26 cellular contexts compared by ENCODE assay signal in genomic region chr3:61601831-61602230, GRCh38. TPM values are rescaled to one million over a fixed set of nuclear protein-coding genes. Genes with fewer than 3 reads are reported as not detected.
DNase-seq lines count a peak whose midpoint lies in the region; ATAC-seq, FAIRE-seq and TF ChIP-seq lines count a peak whose summit lies in the region.
"Had no signal": no experiment of that assay in that cellular context is flagged by ENCODE, and none has a peak within 500 bp of the region (broad histone marks: within the 10 kb centered on the region; RNA-seq: fewer than 3 reads in every experiment).

No MANE protein-coding gene starts in this region.

- intact Hi-C loops in right cardiac atrium (cut with DNase I) (no loop called here), gastrocnemius medialis (cut with DNase I; ENCODE audit: low total_unique reads) (no loop called here)

- DNase-seq in GM03348 (ENCODE audit: low spot score) (peak; percentile 35), fibroblast of mammary gland (ENCODE audit: low read depth) (peak; percentile 74), right cardiac atrium (peak in 2 of 3 donors; percentile 34 to 64), gastrocnemius medialis (peak; percentile 23 to 56), frontal cortex (ENCODE audit: low spot score in 2 of 2) (no peak), NCI-H2029 (lab: John Stamatoyannopoulos, UW) (no peak), SW 1271 (lab: John Stamatoyannopoulos, UW) (no peak), activated T-cell treated with anti-CD3 and anti-CD28 coated beads for 4 hours (no peak)
- DNase-seq: activated CD4-positive, alpha-beta T cell treated with anti-CD3 and anti-CD28 coated beads, Interleukin-2, amount 10 ng/mL, durations not matched to agents 7 days and 5 days; activated CD8-positive, alpha-beta memory T cell treated with anti-CD3 and anti-CD28 coated beads, Interleukin-2, amount 10 ng/mL, durations not matched to agents 7 days and 5 days; cerebellar nuclear complex; DMS 273 treated with DMSO at 0.1 percent for 48 hours; dorsolateral prefrontal cortex; foreskin keratinocyte; naive B cell; NCI-H1105 treated with DMSO at 0.1 percent for 48 hours; spleen; stimulated activated CD4-positive, alpha-beta T cell treated with anti-CD3 and anti-CD28 coated beads, Interleukin-2, amount 100 ng/mL, for 48 hours had no signal

- in situ Hi-C loops in gastrocnemius medialis (cut with MboI; ENCODE audit: low sequenced_read_pairs in 4 of 4), result no loop called here

- FAIRE-seq in frontal cortex (lab: Jason Lieb, UNC), result no peak
- FAIRE-seq: astrocyte, urothelium cell line had no signal

- H3K27me3 ChIP-seq in right cardiac atrium (ENCODE audit: control insufficient read depth, insufficient read depth), result no peaks in the 10 kb centered on the region
- no peaks in the 10 kb centered on the region for H3K27me3 ChIP-seq in gastrocnemius medialis
- H3K27me3 ChIP-seq: dorsolateral prefrontal cortex, foreskin keratinocyte, spleen had no signal

- no peak for TF ChIP-seq POLR2A in gastrocnemius medialis (IDR thresholded peaks at IDR 0.05)

- H3K27ac ChIP-seq in right cardiac atrium (ENCODE audit: low read length) (no peak overlapping the region), gastrocnemius medialis (no peak overlapping the region)
- H3K27ac ChIP-seq: dorsolateral prefrontal cortex, foreskin keratinocyte, prostate gland, RWPE1, spleen, VCaP had no signal

- TF ChIP-seq CTCF in fibroblast of mammary gland (conservative IDR thresholded peaks at IDR 0.05; ENCODE audit: control insufficient read depth, insufficient read depth, low read depth, low read length) (no peak), gastrocnemius medialis (IDR thresholded peaks at IDR 0.05 in 4 of 5, conservative IDR thresholded peaks at IDR 0.05 in 1 of 5) (no peak)

- H3K4me3 ChIP-seq in fibroblast of mammary gland (ENCODE audit: control insufficient read depth, low read depth, low read length) (no peak overlapping the region), right cardiac atrium (ENCODE audit: low read length) (no peak overlapping the region), gastrocnemius medialis (no peak overlapping the region)
- H3K4me3 ChIP-seq: dorsolateral prefrontal cortex, GM23338, prostate gland, spleen had no signal

- no peaks in the 10 kb centered on the region for H3K36me3 ChIP-seq in gastrocnemius medialis
- H3K36me3 ChIP-seq: prostate gland, spleen had no signal

- H3K9me3 ChIP-seq in right cardiac atrium (ENCODE audit: control insufficient read depth, low read length) (no peaks in the 10 kb centered on the region), gastrocnemius medialis (no peaks in the 10 kb centered on the region)
- H3K9me3 ChIP-seq: prostate gland, spleen had no signal

- WGBS in right cardiac atrium, result 51% methylated on average over 4 of the region's 4 CpGs

- H3K4me1 ChIP-seq in right cardiac atrium (ENCODE audit: control insufficient read depth, insufficient read depth, low read length), result peaks cover 4% of the 10 kb centered on the region
- H3K4me1 ChIP-seq in gastrocnemius medialis, result peaks cover 12 to 20% of the 10 kb centered on the region in 2 donors
- H3K4me1 ChIP-seq: foreskin keratinocyte, prostate gland, spleen had no signal

- ATAC-seq in right cardiac atrium (peak; percentile 69 to 81), gastrocnemius medialis (peak; percentile 55 to 86)
- ATAC-seq: activated CD8-positive, alpha-beta memory T cell treated with anti-CD3 and anti-CD28 coated beads, Interleukin-2, amount 10 ng/mL, durations not matched to agents 7 days and 5 days; foreskin keratinocyte; GM23338; stimulated activated effector memory CD8-positive, alpha-beta T cell treated with anti-CD3 and anti-CD28 coated beads, Interleukin-12 subunit alpha, Interleukin-12 subunit beta, amount 100 ng/mL, for 72 hours had no signal

RNA-seq across cellular contexts. Expression of gene PTPRG, which starts 40.5 kb away (rescaled TPM):
- total RNA-seq in right cardiac atrium (10 to 100 TPM; 32.0 to 50.7 (median 34.0) TPM), gastrocnemius medialis (10 to 100 TPM; 21.1 to 54.2 (median 30.6) TPM), frontal cortex (52.6 TPM)
- 8.6 TPM for polyA plus RNA-seq in right cardiac atrium
- total RNA-seq: activated CD4-positive, alpha-beta T cell treated with anti-CD3 and anti-CD28 coated beads, Interleukin-2, amount 10 ng/mL, durations not matched to agents 7 days and 5 days had no signal
- polyA plus RNA-seq: CD14-positive monocyte had no signal

Comparison
In these comparisons a context has a peak if more than half of its experiments do, and no peak if none do; other contexts are left out.
1. DNase-seq: peak in GM03348 (single experiment), fibroblast of mammary gland (single experiment), right cardiac atrium (2 of 3) and gastrocnemius medialis (2 of 2); none in frontal cortex (0 of 2), NCI-H2029 (single experiment), SW 1271 (0 of 2) and activated T-cell treated with anti-CD3 and anti-CD28 coated beads for 4 hours (single experiment).